Comparison of ENCODE assay signal across 1 cellular context in genomic region chr1:241423541-241424479, GRCh38.
TF ChIP-seq lines count a peak whose summit lies in the region.

No MANE protein-coding gene starts in this region.

TF ChIP-seq in H1, 55 proteins besides CTCF, POLR2A, EP300 and RAD21 (continued from another document):
- TF ChIP-seq CHD7 (IDR thresholded peaks at IDR 0.05; ENCODE audit: insufficient replicate concordance, low read length) (no peak), SIRT6 (IDR thresholded peaks at IDR 0.05; ENCODE audit: low read length) (no peak), E2F6 (IDR thresholded peaks at IDR 0.05) (peak; percentile 67), BRCA1 (IDR thresholded peaks at IDR 0.05; ENCODE audit: low read depth, low read length) (no peak), CHD2 (IDR thresholded peaks at IDR 0.05; ENCODE audit: low read length) (no peak), SIX5 (IDR thresholded peaks at IDR 0.05; ENCODE audit: low read depth, low read length) (no peak), CTBP2 (IDR thresholded peaks at IDR 0.05; ENCODE audit: borderline replicate concordance, insufficient read depth, insufficient read length, low read length) (no peak), GABPA (IDR thresholded peaks at IDR 0.05; ENCODE audit: borderline replicate concordance, insufficient read depth, low read length) (no peak), KDM1A (IDR thresholded peaks at IDR 0.05; ENCODE audit: borderline replicate concordance, low read length) (no peak), SUZ12 (IDR thresholded peaks at IDR 0.05; ENCODE audit: low read length) (peak; percentile 34; the same call in 1 of the 2 replicates), TBP (IDR thresholded peaks at IDR 0.05; ENCODE audit: low read depth, low read length) (no peak), GTF2F1 (IDR thresholded peaks at IDR 0.05; ENCODE audit: borderline replicate concordance, low read depth, low read length) (no peak), HDAC6 (IDR thresholded peaks at IDR 0.05; ENCODE audit: low read depth, low read length) (no peak), CREB1 (IDR thresholded peaks at IDR 0.05) (peak; percentile 31; the same call in 1 of the 2 replicates), FOSL1 (IDR thresholded peaks at IDR 0.05; ENCODE audit: insufficient read depth, low read depth, low read length) (no peak), NRF1 (IDR thresholded peaks at IDR 0.05; ENCODE audit: low read depth, low read length) (no peak), MAX (IDR thresholded peaks at IDR 0.05) (peak; percentile 54; the same call in 1 of the 2 replicates), SRF (IDR thresholded peaks at IDR 0.05; ENCODE audit: low read depth, low read length) (no peak), JUND (IDR thresholded peaks at IDR 0.05; ENCODE audit: low read length) (no peak), CEBPB (IDR thresholded peaks at IDR 0.05; ENCODE audit: low read depth, low read length) (no peak), EZH2 (IDR thresholded peaks at IDR 0.05; ENCODE audit: low read depth, low read length, severe bottlenecking) (peak; percentile 45), ZNF274 (IDR thresholded peaks at IDR 0.05; ENCODE audit: borderline replicate concordance, extremely low read depth, low read length) (no peak), EGR1 (IDR thresholded peaks at IDR 0.05; ENCODE audit: borderline replicate concordance, low read depth, low read length) (no peak), BCL11A (IDR thresholded peaks at IDR 0.05; ENCODE audit: low read depth in 2 of 2, low read length in 2 of 2) (no peak), RBBP5 (IDR thresholded peaks at IDR 0.05; ENCODE audit: borderline replicate concordance, low read depth, low read length) (no peak), CHD1 (IDR thresholded peaks at IDR 0.05; ENCODE audit: low read depth, low read length) (no peak), KDM4A (IDR thresholded peaks at IDR 0.05; ENCODE audit: low read depth, low read length, severe bottlenecking) (peak; percentile 91), ATF2 (IDR thresholded peaks at IDR 0.05; ENCODE audit: low read length) (no peak), KDM5A (IDR thresholded peaks at IDR 0.05; ENCODE audit: low read length) (no peak), CBX5 (IDR thresholded peaks at IDR 0.05; ENCODE audit: low read depth, low read length) (no peak), NANOG (IDR thresholded peaks at IDR 0.05; ENCODE audit: insufficient read depth, low read depth, low read length, poor library complexity, severe bottlenecking) (no peak), SAP30 (IDR thresholded peaks at IDR 0.05; ENCODE audit: insufficient read depth, insufficient replicate concordance, low read length) (no peak), JUN (IDR thresholded peaks at IDR 0.05; ENCODE audit: low read depth, low read length) (no peak)
